In genomic region chr6:119346450-119346849, GRCh38 we compare ENCODE assay signal across 9 cellular contexts. TPM values are rescaled to one million over a fixed set of nuclear protein-coding genes. Genes with fewer than 3 reads are reported as not detected.
A peak's percentile ranks its signal among the peaks of the same experiment; 100 is the strongest.
DNase-seq lines count a peak whose midpoint lies in the region; ATAC-seq and FAIRE-seq lines count a peak whose summit lies in the region.
"Had no signal": no experiment of that assay in that cellular context is flagged by ENCODE, and none has a peak within 500 bp of the region (broad histone marks: within the 10 kb centered on the region; RNA-seq: fewer than 3 reads in every experiment).

No MANE protein-coding gene starts in this region.

- peaks cover 25% of the 10 kb centered on the region for H3K36me3 Mint-ChIP-seq in activated CD4-positive, alpha-beta memory T cell treated with anti-CD3 and anti-CD28 coated beads, Interleukin-2, amount 10 ng/mL, durations not matched to agents 7 days and 5 days (ENCODE audit: low read depth)
- peaks cover 0 to 4% (median 0%) of the 10 kb centered on the region in 3 donors for H3K36me3 Mint-ChIP-seq in immature natural killer cell

- H3K9me3 ChIP-seq in small intestine (ENCODE audit: control insufficient read depth, low read depth): no peaks in the 10 kb centered on the region

- DNase-seq in H7: no peak
- DNase-seq in activated CD4-positive, alpha-beta memory T cell treated with anti-CD3 and anti-CD28 coated beads, Interleukin-2, amount 10 ng/mL, durations not matched to agents 7 days and 5 days: no peak
- DNase-seq in immature natural killer cell: no peak
- DNase-seq in small intestine: peak; percentile 16
- no peak for DNase-seq in NCI-H446 treated with DMSO at 0.1 percent for 48 hours (lab: John Stamatoyannopoulos, UW)
- no peak for DNase-seq in foreskin melanocyte
- DNase-seq: activated CD4-positive, alpha-beta T cell treated with anti-CD3 and anti-CD28 coated beads, Interleukin-2, amount 50 U/mL, for 48 hours; NCI-H2227 treated with DMSO at 0.1 percent for 48 hours had no signal

- H3K27me3 ChIP-seq in H7 (ENCODE audit: control insufficient read depth, insufficient read depth, low read length) (peaks cover 29% of the 10 kb centered on the region), small intestine (ENCODE audit: control insufficient read depth in 2 of 2, insufficient read depth in 2 of 2, low read length in 2 of 2) (no peaks in the 10 kb centered on the region)

- H3K27ac ChIP-seq in small intestine (ENCODE audit: low read depth in 1 of 2, low read length in 1 of 2): no peak overlapping the region

- no peaks in the 10 kb centered on the region for H3K27me3 Mint-ChIP-seq in activated CD4-positive, alpha-beta memory T cell treated with anti-CD3 and anti-CD28 coated beads, Interleukin-2, amount 10 ng/mL, durations not matched to agents 7 days and 5 days
- peaks cover 5 to 18% (median 5%) of the 10 kb centered on the region in 3 donors for H3K27me3 Mint-ChIP-seq in immature natural killer cell (ENCODE audit: low read depth in 3 of 3)

- H3K4me1 Mint-ChIP-seq in activated CD4-positive, alpha-beta memory T cell treated with anti-CD3 and anti-CD28 coated beads, Interleukin-2, amount 10 ng/mL, durations not matched to agents 7 days and 5 days: peaks cover 58% of the 10 kb centered on the region
- H3K4me1 Mint-ChIP-seq in immature natural killer cell: peaks cover 71 to 83% of the 10 kb centered on the region in 2 donors

- CTCF ChIA-PET in activated CD4-positive, alpha-beta memory T cell treated with anti-CD3 and anti-CD28 coated beads, Interleukin-2, amount 10 ng/mL, durations not matched to agents 7 days and 5 days (lab: Charles Lee): interaction anchor here (1.2 to 2.9 kb wide), 7 partner anchors 8 to 217 kb away, joined by 3 to 22 read pairs (median 10); no protein-coding TSS in a partner anchor

- ATAC-seq in GM19328 (IDR thresholded peaks at IDR 0.05; ENCODE audit: unreplicated experiment): no peak

- POLR2A ChIA-PET in activated CD4-positive, alpha-beta memory T cell treated with anti-CD3 and anti-CD28 coated beads, Interleukin-2, amount 10 ng/mL, durations not matched to agents 7 days and 5 days (lab: Charles Lee): interaction anchor here (1.3 to 3.8 kb wide), 8 partner anchors 10 to 269 kb away, joined by 3 to 59 read pairs (median 8); partner anchors contain the start of gene FAM184A

- H3K36me3 ChIP-seq in H7 (replicated peaks; ENCODE audit: control insufficient read depth, insufficient read depth, low read length) (no peaks in the 10 kb centered on the region), small intestine (ENCODE audit: control insufficient read depth in 2 of 2, insufficient read depth in 2 of 2, low read length in 2 of 2) (peaks cover 2% of the 10 kb centered on the region in 2 donors)

- peaks cover 2 to 8% of the 10 kb centered on the region in 2 donors for H3K4me1 ChIP-seq in small intestine (ENCODE audit: control insufficient read depth in 2 of 2, insufficient read depth in 1 of 2, low read depth in 1 of 2, low read length in 1 of 2)

- peak overlapping the region; percentile 89 for H3K4me3 Mint-ChIP-seq in activated CD4-positive, alpha-beta memory T cell treated with anti-CD3 and anti-CD28 coated beads, Interleukin-2, amount 10 ng/mL, durations not matched to agents 7 days and 5 days
- peak overlapping the region; percentile 95 to 99 (median 98) for H3K4me3 Mint-ChIP-seq in immature natural killer cell

- H3K4me3 ChIP-seq in H7 (ENCODE audit: insufficient read depth, low read depth, low read length) (peak overlapping the region; percentile 2; the same call in 1 of the 2 replicates), small intestine (ENCODE audit: low read depth in 1 of 2, low read length in 2 of 2) (peak overlapping the region in 1 of 2 donors; percentile 75)

- FAIRE-seq in small intestine (lab: Jason Lieb, UNC): no peak

- peak overlapping the region; percentile 0 for H3K27ac Mint-ChIP-seq in activated CD4-positive, alpha-beta memory T cell treated with anti-CD3 and anti-CD28 coated beads, Interleukin-2, amount 10 ng/mL, durations not matched to agents 7 days and 5 days
- peak overlapping the region; percentile 83 to 97 (median 92) for H3K27ac Mint-ChIP-seq in immature natural killer cell

- WGBS in small intestine, 3 donors: 22 to 56% (median 29%) methylated on average over 8 of the region's 8 CpGs

- no peaks in the 10 kb centered on the region for H3K9me3 Mint-ChIP-seq in activated CD4-positive, alpha-beta memory T cell treated with anti-CD3 and anti-CD28 coated beads, Interleukin-2, amount 10 ng/mL, durations not matched to agents 7 days and 5 days
- peaks cover 0 to 3% (median 0%) of the 10 kb centered on the region in 6 donors for H3K9me3 Mint-ChIP-seq in immature natural killer cell

RNA-seq across cellular contexts. Expression of gene MAN1A1, which starts 3.1 kb away (rescaled TPM):
- 13.2 and 14.5 TPM in 2 replicates for total RNA-seq in H7 (2014; rRNA removed; shearing (Covaris generic))
- 10 to 100 TPM; 21.6 to 22.0 TPM for total RNA-seq in activated CD4-positive, alpha-beta memory T cell treated with anti-CD3 and anti-CD28 coated beads, Interleukin-2, amount 10 ng/mL, durations not matched to agents 7 days and 5 days
- polyA plus RNA-seq in immature natural killer cell: 10 to 100 TPM; 33.9 to 64.9 (median 56.7) TPM
- 10 to 100 TPM; 17.7 to 43.4 (median 25.9) TPM for polyA plus RNA-seq in small intestine
